Comparison of ENCODE assay signal across 27 cellular contexts in genomic region chr12:113054948-113055486, GRCh38. TPM values are rescaled to one million over a fixed set of nuclear protein-coding genes. Genes with fewer than 3 reads are reported as not detected.
DNase-seq lines count a peak whose midpoint lies in the region; ATAC-seq and TF ChIP-seq lines count a peak whose summit lies in the region.
"Had no signal": no experiment of that assay in that cellular context is flagged by ENCODE, and none has a peak within 500 bp of the region (broad histone marks: within the 10 kb centered on the region; RNA-seq: fewer than 3 reads in every experiment).

No MANE protein-coding gene starts in this region.

- H3K27me3 Mint-ChIP-seq in activated naive CD4-positive, alpha-beta T cell treated with anti-CD3 and anti-CD28 coated beads for 36 hours (ENCODE audit: low read depth): no peaks in the 10 kb centered on the region
- peaks cover 49% of the 10 kb centered on the region for H3K27me3 Mint-ChIP-seq in activated naive CD4-positive, alpha-beta T cell treated with anti-CD3 and anti-CD28 coated beads, Interleukin-2, amount 10 ng/mL, durations not matched to agents 7 days and 5 days
- H3K27me3 Mint-ChIP-seq in stimulated activated naive B cell treated with anti-CD40 and anti-IgM and Interleukin-4, amounts not matched to agents 10 μg/mL and 1 μg/mL and 100 μg/mL, for 72 hours: no peaks in the 10 kb centered on the region
- H3K27me3 Mint-ChIP-seq: activated naive CD8-positive, alpha-beta T cell treated with anti-CD3 and anti-CD28 coated beads for 36 hours had no signal

- H3K79me2 ChIP-seq in OCI-LY1 (ENCODE audit: insufficient read depth, low read length) (peaks cover 43% of the 10 kb centered on the region), PC-3 (ENCODE audit: low read length) (no peaks in the 10 kb centered on the region)

- ATAC-seq in stimulated activated naive B cell treated with anti-CD40 and anti-IgM and Interleukin-4, amounts not matched to agents 10 μg/mL and 1 μg/mL and 100 μg/mL, for 72 hours (replicated peaks): no peak
- ATAC-seq in PC-3: no peak

- no peak for DNase-seq in activated naive CD4-positive, alpha-beta T cell treated with anti-CD3 and anti-CD28 coated beads for 36 hours
- DNase-seq in activated naive CD4-positive, alpha-beta T cell treated with anti-CD3 and anti-CD28 coated beads, Interleukin-2, amount 10 ng/mL, durations not matched to agents 7 days and 5 days: no peak
- DNase-seq in germinal center (ENCODE audit: low spot score) (peak; percentile 5), PC-3 (no peak), NOMO-1 treated with DMSO at 0.1 percent for 48 hours (lab: John Stamatoyannopoulos, UW; ENCODE audit: unreplicated experiment) (no peak), transverse colon (no peak)
- DNase-seq in stimulated activated naive B cell treated with anti-CD40 and anti-IgM and Interleukin-4, amounts not matched to agents 10 μg/mL and 1 μg/mL and 100 μg/mL, for 72 hours: no peak
- DNase-seq: activated CD4-positive, alpha-beta T cell treated with anti-CD3 and anti-CD28 coated beads, Interleukin-2, amount 50 U/mL, for 4 hours; activated naive CD8-positive, alpha-beta T cell treated with anti-CD3 and anti-CD28 coated beads for 36 hours; activated T-cell treated with anti-CD3 and anti-CD28 coated beads for 4 hours; DMS153; GOT3; head of caudate nucleus; KBM-7; left ventricle myocardium inferior; NCI-H187 treated with DMSO at 0.1 percent for 48 hours; NCI-H748 treated with DMSO at 0.1 percent for 48 hours; ovary; PC-9; SJCRH30; stimulated activated CD4-positive, alpha-beta T cell treated with anti-CD3 and anti-CD28 coated beads, Interleukin-12 subunit alpha, Interleukin-12 subunit beta, amount 100 ng/mL, for 4 hours had no signal

- intact Hi-C loops in activated naive CD4-positive, alpha-beta T cell treated with anti-CD3 and anti-CD28 coated beads for 36 hours (cut with micrococcal nuclease): no loop called here
- intact Hi-C loops in PC-3 (cut with micrococcal nuclease) (no loop called here), transverse colon (cut with DNase I; ENCODE audit: low total_unique reads) (loop anchor here (10.0 kb wide), 1 partner anchor 110 kb away; no protein-coding TSS in a partner anchor)

- peak overlapping the region; percentile 85 for H3K9ac ChIP-seq in OCI-LY1 (ENCODE audit: low read length)
- no peak overlapping the region for H3K9ac ChIP-seq in PC-3 (ENCODE audit: low read length)

- H3K4me1 ChIP-seq in OCI-LY1 (ENCODE audit: insufficient read depth, low read length, severe bottlenecking) (peaks cover 73% of the 10 kb centered on the region), PC-3 (ENCODE audit: insufficient read depth, low read length) (no peaks in the 10 kb centered on the region), transverse colon (peaks cover 0 to 15% (median 12%) of the 10 kb centered on the region in 4 donors)
- H3K4me1 ChIP-seq: SJCRH30 had no signal

- TF ChIP-seq POLR2A in transverse colon (IDR thresholded peaks at IDR 0.05): no peak

- no peaks in the 10 kb centered on the region for H3K9me3 ChIP-seq in OCI-LY1 (ENCODE audit: low read length)
- no peaks in the 10 kb centered on the region for H3K9me3 ChIP-seq in PC-3 (ENCODE audit: low read length)
- no peaks in the 10 kb centered on the region for H3K9me3 ChIP-seq in transverse colon
- H3K9me3 ChIP-seq: left ventricle myocardium inferior, ovary, right atrium auricular region, SJCRH30, vagina had no signal

- H3K4me1 Mint-ChIP-seq in activated naive CD4-positive, alpha-beta T cell treated with anti-CD3 and anti-CD28 coated beads for 36 hours (ENCODE audit: low read depth): peaks cover 21% of the 10 kb centered on the region
- H3K4me1 Mint-ChIP-seq in activated naive CD4-positive, alpha-beta T cell treated with anti-CD3 and anti-CD28 coated beads, Interleukin-2, amount 10 ng/mL, durations not matched to agents 7 days and 5 days: peaks cover 4% of the 10 kb centered on the region
- H3K4me1 Mint-ChIP-seq in stimulated activated naive B cell treated with anti-CD40 and anti-IgM and Interleukin-4, amounts not matched to agents 10 μg/mL and 1 μg/mL and 100 μg/mL, for 72 hours: peaks cover 48 to 64% of the 10 kb centered on the region in 2 donors
- H3K4me1 Mint-ChIP-seq: activated naive CD8-positive, alpha-beta T cell treated with anti-CD3 and anti-CD28 coated beads for 36 hours had no signal

- 66 to 73% methylated on average over 3 to 4 of the region's 4 CpGs for WGBS in transverse colon (ENCODE audit: low coverage in 1 of 2), 2 donors

- H3K4me3 ChIP-seq in OCI-LY1 (ENCODE audit: low read depth, low read length, poor library complexity, severe bottlenecking) (peak overlapping the region; percentile 73), PC-3 (ENCODE audit: low read length) (no peak overlapping the region), transverse colon (no peak overlapping the region)
- H3K4me3 ChIP-seq: left ventricle myocardium inferior, ovary, PC-9, right atrium auricular region, SJCRH30, vagina had no signal

- H3K27ac Mint-ChIP-seq in activated naive CD4-positive, alpha-beta T cell treated with anti-CD3 and anti-CD28 coated beads for 36 hours: no peak overlapping the region
- H3K27ac Mint-ChIP-seq in activated naive CD4-positive, alpha-beta T cell treated with anti-CD3 and anti-CD28 coated beads, Interleukin-2, amount 10 ng/mL, durations not matched to agents 7 days and 5 days: no peak overlapping the region
- peak overlapping the region; percentile 49 for H3K27ac Mint-ChIP-seq in stimulated activated naive B cell treated with anti-CD40 and anti-IgM and Interleukin-4, amounts not matched to agents 10 μg/mL and 1 μg/mL and 100 μg/mL, for 72 hours
- H3K27ac Mint-ChIP-seq: activated naive CD8-positive, alpha-beta T cell treated with anti-CD3 and anti-CD28 coated beads for 36 hours; T-helper 1 cell treated with Interleukin-12 subunit alpha and Interleukin-12 subunit beta and Interleukin-4 antibody, amounts not matched to agents 30 μg/mL and 1 μg/mL, for 36 hours had no signal

- H3K4me2 ChIP-seq in OCI-LY1 (ENCODE audit: low read length) (peak overlapping the region; percentile 97), PC-3 (ENCODE audit: low read length) (no peak overlapping the region)
- H3K4me2 ChIP-seq: PC-9 had no signal

- in situ Hi-C loops in transverse colon (cut with MboI; ENCODE audit: low pct_ligation_motif_present in 1 of 4, low pct_unique_long_range_greater_than_20kb in 1 of 4, low sequenced_read_pairs in 3 of 4): no loop called here

- H3K9me2 ChIP-seq in OCI-LY1 (ENCODE audit: low read depth, low read length) (no peaks in the 10 kb centered on the region), PC-3 (replicated peaks; ENCODE audit: low read length) (no peaks in the 10 kb centered on the region)

- BruUV-seq in PC-3 (replicated peaks; lab: Mats Ljungman, UMichigan): no TSS peak

- no peaks in the 10 kb centered on the region for H3K9me3 Mint-ChIP-seq in activated naive CD4-positive, alpha-beta T cell treated with anti-CD3 and anti-CD28 coated beads for 36 hours
- H3K9me3 Mint-ChIP-seq in activated naive CD4-positive, alpha-beta T cell treated with anti-CD3 and anti-CD28 coated beads, Interleukin-2, amount 10 ng/mL, durations not matched to agents 7 days and 5 days: no peaks in the 10 kb centered on the region
- H3K9me3 Mint-ChIP-seq in stimulated activated naive B cell treated with anti-CD40 and anti-IgM and Interleukin-4, amounts not matched to agents 10 μg/mL and 1 μg/mL and 100 μg/mL, for 72 hours: no peaks in the 10 kb centered on the region
- H3K9me3 Mint-ChIP-seq: activated naive CD8-positive, alpha-beta T cell treated with anti-CD3 and anti-CD28 coated beads for 36 hours; T-helper 1 cell treated with Interleukin-12 subunit alpha and Interleukin-12 subunit beta and Interleukin-4 antibody, amounts not matched to agents 30 μg/mL and 1 μg/mL, for 36 hours had no signal

- CTCF ChIA-PET in activated naive CD4-positive, alpha-beta T cell treated with anti-CD3 and anti-CD28 coated beads for 36 hours (lab: Charles Lee): interaction anchor here (0.7 to 2.2 kb wide), 3 partner anchors 12 to 98 kb away, joined by 3 to 6 read pairs (median 4); no protein-coding TSS in a partner anchor
- CTCF ChIA-PET in activated naive CD4-positive, alpha-beta T cell treated with anti-CD3 and anti-CD28 coated beads, Interleukin-2, amount 10 ng/mL, durations not matched to agents 7 days and 5 days (lab: Charles Lee): no interaction called here
- CTCF ChIA-PET in PC-3 (lab: Charles Lee): no interaction called here

- POLR2A ChIA-PET in PC-3 (lab: Charles Lee; ENCODE audit: unreplicated experiment): no interaction called here

- no peak for TF ChIP-seq EP300 in transverse colon (IDR thresholded peaks at IDR 0.05; ENCODE audit: low read depth)

- H3K36me3 ChIP-seq in OCI-LY1 (ENCODE audit: insufficient read depth, low read length): peaks cover 31% of the 10 kb centered on the region
- H3K36me3 ChIP-seq in PC-3 (ENCODE audit: low read depth, low read length): no peaks in the 10 kb centered on the region
- no peaks in the 10 kb centered on the region for H3K36me3 ChIP-seq in transverse colon
- H3K36me3 ChIP-seq: left ventricle myocardium inferior, ovary, right atrium auricular region, SJCRH30, vagina had no signal

- TF ChIP-seq CTCF in OCI-LY1 (IDR thresholded peaks at IDR 0.05; ENCODE audit: low read length) (no peak), PC-3 (conservative IDR thresholded peaks at IDR 0.05; ENCODE audit: low read depth, low read length) (no peak), transverse colon (IDR thresholded peaks at IDR 0.05) (no peak)

- H3K27me3 ChIP-seq in OCI-LY1 (ENCODE audit: insufficient read depth, low read length) (no peaks in the 10 kb centered on the region), PC-3 (ENCODE audit: low read length) (peaks cover 62% of the 10 kb centered on the region), transverse colon (peaks cover 48% of the 10 kb centered on the region)
- H3K27me3 ChIP-seq: ovary, vagina had no signal

- peak overlapping the region; percentile 5 for H3K4me3 Mint-ChIP-seq in activated naive CD4-positive, alpha-beta T cell treated with anti-CD3 and anti-CD28 coated beads for 36 hours
- no peak overlapping the region for H3K4me3 Mint-ChIP-seq in activated naive CD4-positive, alpha-beta T cell treated with anti-CD3 and anti-CD28 coated beads, Interleukin-2, amount 10 ng/mL, durations not matched to agents 7 days and 5 days
- peak overlapping the region in 1 of 2 donors; percentile 13 for H3K4me3 Mint-ChIP-seq in stimulated activated naive B cell treated with anti-CD40 and anti-IgM and Interleukin-4, amounts not matched to agents 10 μg/mL and 1 μg/mL and 100 μg/mL, for 72 hours
- H3K4me3 Mint-ChIP-seq: activated naive CD8-positive, alpha-beta T cell treated with anti-CD3 and anti-CD28 coated beads for 36 hours; T-helper 1 cell treated with Interleukin-12 subunit alpha and Interleukin-12 subunit beta and Interleukin-4 antibody, amounts not matched to agents 30 μg/mL and 1 μg/mL, for 36 hours had no signal

- peak overlapping the region; percentile 99 for H3K27ac ChIP-seq in OCI-LY1 (ENCODE audit: low read depth, low read length, poor library complexity, severe bottlenecking)
- no peak overlapping the region for H3K27ac ChIP-seq in PC-3 (ENCODE audit: low read length)
- H3K27ac ChIP-seq in transverse colon: no peak overlapping the region
- H3K27ac ChIP-seq: C4-2B, left ventricle myocardium inferior, ovary, PC-9, right atrium auricular region, SJCRH30, vagina, VCaP had no signal

- peaks cover 13% of the 10 kb centered on the region; the same call in 1 of the 2 replicates for H3F3A ChIP-seq in OCI-LY1 (ENCODE audit: insufficient read depth, low read length)
- H3F3A ChIP-seq in PC-3 (ENCODE audit: low read length, unreplicated experiment): no peaks in the 10 kb centered on the region

- no peaks in the 10 kb centered on the region for H4K20me1 ChIP-seq in OCI-LY1 (ENCODE audit: insufficient read depth, low read length)
- H4K20me1 ChIP-seq in PC-3 (ENCODE audit: low read length): no peaks in the 10 kb centered on the region

- no peaks in the 10 kb centered on the region for H3K36me3 Mint-ChIP-seq in activated naive CD4-positive, alpha-beta T cell treated with anti-CD3 and anti-CD28 coated beads for 36 hours (ENCODE audit: low read depth)
- H3K36me3 Mint-ChIP-seq in activated naive CD4-positive, alpha-beta T cell treated with anti-CD3 and anti-CD28 coated beads, Interleukin-2, amount 10 ng/mL, durations not matched to agents 7 days and 5 days: no peaks in the 10 kb centered on the region
- H3K36me3 Mint-ChIP-seq in stimulated activated naive B cell treated with anti-CD40 and anti-IgM and Interleukin-4, amounts not matched to agents 10 μg/mL and 1 μg/mL and 100 μg/mL, for 72 hours: peaks cover 0 to 13% of the 10 kb centered on the region in 2 donors
- H3K36me3 Mint-ChIP-seq: activated naive CD8-positive, alpha-beta T cell treated with anti-CD3 and anti-CD28 coated beads for 36 hours had no signal

- H2AFZ ChIP-seq in OCI-LY1 (ENCODE audit: low read length) (no peak overlapping the region), PC-3 (ENCODE audit: low read length) (no peak overlapping the region)
- H2AFZ ChIP-seq: PC-9 had no signal

RNA-seq across cellular contexts. Expression of gene DTX1, which starts 1.5 kb away (rescaled TPM):
- total RNA-seq in activated naive CD4-positive, alpha-beta T cell treated with anti-CD3 and anti-CD28 coated beads for 36 hours: 10 to 100 TPM in 1 of 2 experiments, 1 to 10 TPM in 1; 8.3 to 10.7 TPM
- total RNA-seq in PC-3 (2014; rRNA removed) (not detected in 2 replicates), transverse colon (1 to 10 TPM in 3 of 4 donors, under 1 TPM in 1; 1.00 to 4.3 (median 3.0) TPM)
- total RNA-seq: SJCRH30 had no signal
